1 cellular context compared by ENCODE assay signal in genomic region chr3:58008140-58009025, GRCh38.
TF ChIP-seq lines count a peak whose summit lies in the region.

Gene FLNB, plus strand, starts transcription at chr3:58008422. Its CDS starts 143 bp downstream, at chr3:58008565.

TF ChIP-seq in K562, 482 proteins besides CTCF, POLR2A, EP300 and RAD21 (continued from another document and continues in another):
- TF ChIP-seq CLOCK (CRISPR knock-in tag; IDR thresholded peaks at IDR 0.05; ENCODE audit: borderline replicate concordance) (no peak), HDAC3 (IDR thresholded peaks at IDR 0.05; ENCODE audit: borderline replicate concordance, partially characterized antibody) (no peak), MCM3 (IDR thresholded peaks at IDR 0.05) (no peak), ZNF212 (CRISPR knock-in tag; IDR thresholded peaks at IDR 0.05) (no peak), ZFP30 (CRISPR knock-in tag; IDR thresholded peaks at IDR 0.05; ENCODE audit: borderline replicate concordance) (no peak), SNAPC5 (CRISPR knock-in tag; IDR thresholded peaks at IDR 0.05) (no peak), HCFC1 (IDR thresholded peaks at IDR 0.05; ENCODE audit: low read depth, low read length) (no peak), BCOR (IDR thresholded peaks at IDR 0.05) (peak; percentile 46; the same call in 1 of the 2 replicates), RBM34 (IDR thresholded peaks at IDR 0.05; ENCODE audit: borderline replicate concordance, insufficient read depth, low read length) (no peak), ZBTB7A (IDR thresholded peaks at IDR 0.05; ENCODE audit: borderline replicate concordance, control insufficient read depth, low read depth, low read length) (peak; percentile 97), DEAF1 (CRISPR knock-in tag; IDR thresholded peaks at IDR 0.05) (peak; percentile 42), KAT2B (IDR thresholded peaks at IDR 0.05; ENCODE audit: low read depth, low read length) (no peak), ZNF408 (CRISPR knock-in tag; IDR thresholded peaks at IDR 0.05; ENCODE audit: low read depth) (no peak), POLR2AphosphoS5 (IDR thresholded peaks at IDR 0.05; ENCODE audit: control insufficient read depth, insufficient read depth, low read depth, low read length) (no peak), CBX3 (IDR thresholded peaks at IDR 0.05; ENCODE audit: borderline replicate concordance in 1 of 2, low read length in 2 of 2) (no peak), CREM (IDR thresholded peaks at IDR 0.05; ENCODE audit: low read depth) (peak; percentile 38), C11orf30 (IDR thresholded peaks at IDR 0.05; ENCODE audit: low read depth) (no peak), EP400 (IDR thresholded peaks at IDR 0.05) (peak; percentile 31; the same call in 1 of the 2 replicates), POLR2G (IDR thresholded peaks at IDR 0.05; ENCODE audit: low read depth, low read length) (peak; percentile 92), NCOA4 (IDR thresholded peaks at IDR 0.05; ENCODE audit: partially characterized antibody) (no peak), ZNF263 (CRISPR knock-in tag; IDR thresholded peaks at IDR 0.05; ENCODE audit: borderline replicate concordance) (no peak), KLF10 (CRISPR knock-in tag; IDR thresholded peaks at IDR 0.05) (no peak), DDX20 (tag; IDR thresholded peaks at IDR 0.05; ENCODE audit: low read depth) (no peak), SAFB (IDR thresholded peaks at IDR 0.05; ENCODE audit: borderline replicate concordance, low read depth, low read length) (0 out of 2 replicates have a peak, but pooled peaks have one; percentile 35), HNRNPLL (IDR thresholded peaks at IDR 0.05; ENCODE audit: low read depth, low read length, poor library complexity, severe bottlenecking) (peak; percentile 22), PTRF (tag; IDR thresholded peaks at IDR 0.05) (no peak), ZNF511 (CRISPR knock-in tag; IDR thresholded peaks at IDR 0.05) (no peak), EGR1 (conservative IDR thresholded peaks at IDR 0.05) (peak; percentile 63), ZNF165 (CRISPR knock-in tag; IDR thresholded peaks at IDR 0.05; ENCODE audit: borderline replicate concordance) (no peak), CXXC5 (CRISPR knock-in tag; IDR thresholded peaks at IDR 0.05) (peak; percentile 54; the same call in 1 of the 2 replicates), DNMT1 (IDR thresholded peaks at IDR 0.05) (no peak), CEBPG (CRISPR knock-in tag; IDR thresholded peaks at IDR 0.05) (peak; percentile 13; the same call in 1 of the 2 replicates), CEBPG (tag; conservative IDR thresholded peaks at IDR 0.05 in 1 of 2, IDR thresholded peaks at IDR 0.05 in 1 of 2) (no peak), YBX1 (IDR thresholded peaks at IDR 0.05) (no peak), NFIC (IDR thresholded peaks at IDR 0.05) (0 out of 2 replicates have a peak, but pooled peaks have one; percentile 19), BRCA1 (IDR thresholded peaks at IDR 0.05) (no peak), BRCA1 (CRISPR knock-in tag; IDR thresholded peaks at IDR 0.05) (0 out of 2 replicates have a peak, but pooled peaks have one; percentile 62), PHF8 (IDR thresholded peaks at IDR 0.05; ENCODE audit: borderline replicate concordance, low read length) (peak; percentile 79; the same call in 1 of the 2 replicates), MAX (CRISPR knock-in tag; IDR thresholded peaks at IDR 0.05) (peak; percentile 57), LEF1 (IDR thresholded peaks at IDR 0.05) (no peak), GTF2E2 (tag; IDR thresholded peaks at IDR 0.05) (no peak), ZNF436 (CRISPR knock-in tag; IDR thresholded peaks at IDR 0.05) (no peak), SRSF7 (optimal IDR thresholded peaks at IDR 0.05; ENCODE audit: low read depth, low read length) (no peak), ZBTB40 (IDR thresholded peaks at IDR 0.05) (peak; percentile 40; the same call in 1 of the 2 replicates), ZBTB40 (CRISPR knock-in tag; IDR thresholded peaks at IDR 0.05) (no peak), ZNF3 (CRISPR knock-in tag; IDR thresholded peaks at IDR 0.05) (no peak), XRCC5 (IDR thresholded peaks at IDR 0.05; ENCODE audit: low read depth, low read length) (no peak; the same call in 1 of the 2 replicates), SNRNP70 (optimal IDR thresholded peaks at IDR 0.05; ENCODE audit: low read depth, low read length) (no peak), GABPB1 (CRISPR knock-in tag; IDR thresholded peaks at IDR 0.05) (peak; percentile 44; the same call in 1 of the 2 replicates), NRF1 (conservative IDR thresholded peaks at IDR 0.05 in 1 of 2, IDR thresholded peaks at IDR 0.05 in 1 of 2) (peak; percentile 73 to 78; a peak in 3 of 4 replicates), BCL6 (CRISPR knock-in tag; IDR thresholded peaks at IDR 0.05) (no peak), RBBP5 (IDR thresholded peaks at IDR 0.05; ENCODE audit: borderline replicate concordance, insufficient read depth, low read length, poor library complexity, severe bottlenecking) (peak; percentile 23), CBX1 (IDR thresholded peaks at IDR 0.05; ENCODE audit: low read depth) (peak; percentile 55; the same call in 1 of the 2 replicates), NCOA2 (IDR thresholded peaks at IDR 0.05; ENCODE audit: partially characterized antibody in 2 of 2) (no peak), E4F1 (CRISPR knock-in tag; IDR thresholded peaks at IDR 0.05; ENCODE audit: borderline replicate concordance) (no peak), FOXA3 (CRISPR knock-in tag; conservative IDR thresholded peaks at IDR 0.05 in 1 of 2, IDR thresholded peaks at IDR 0.05 in 1 of 2) (0 out of 4 replicates have a peak, but pooled peaks of 1 of the 2 experiments have one; percentile 19), ZNF217 (CRISPR knock-in tag; IDR thresholded peaks at IDR 0.05) (no peak)
